22 cellular contexts compared by ENCODE assay signal in genomic region chr2:143356341-143356740, GRCh38.
"Had no signal": no experiment of that assay in that cellular context is flagged by ENCODE, and none has a peak within 500 bp of the region (broad histone marks: within the 10 kb centered on the region; RNA-seq: fewer than 3 reads in every experiment).

No MANE protein-coding gene starts in this region.

- H3K4me3 ChIP-seq: heart left ventricle, lung, psoas muscle, right lobe of liver, suprapubic skin, thyroid gland, upper lobe of left lung, uterus had no signal

- H3K27ac Mint-ChIP-seq: endodermal cell; nephron; stimulated activated effector memory CD8-positive, alpha-beta T cell treated with anti-CD3 and anti-CD28 coated beads, Interleukin-12 subunit alpha, Interleukin-12 subunit beta, amount 100 ng/mL, for 72 hours had no signal

- H3K27me3 Mint-ChIP-seq: naive B cell had no signal

- H3K9me3 ChIP-seq: heart left ventricle, neutrophil, psoas muscle, right lobe of liver, suprapubic skin, thyroid gland, upper lobe of left lung, uterus had no signal

- H3K4me3 Mint-ChIP-seq: endodermal cell; naive B cell; nephron; stimulated activated effector memory CD8-positive, alpha-beta T cell treated with anti-CD3 and anti-CD28 coated beads, Interleukin-12 subunit alpha, Interleukin-12 subunit beta, amount 100 ng/mL, for 72 hours had no signal

- H3K4me1 Mint-ChIP-seq: endodermal cell had no signal

- H3K27me3 ChIP-seq: heart left ventricle, neutrophil, right lobe of liver, suprapubic skin, thyroid gland, upper lobe of left lung, uterus had no signal

- H3K4me1 ChIP-seq: heart left ventricle, psoas muscle, right lobe of liver, suprapubic skin, thyroid gland, upper lobe of left lung, uterus had no signal

- H3K9me3 Mint-ChIP-seq: endodermal cell; naive B cell; nephron; stimulated activated effector memory CD8-positive, alpha-beta T cell treated with anti-CD3 and anti-CD28 coated beads, Interleukin-12 subunit alpha, Interleukin-12 subunit beta, amount 100 ng/mL, for 72 hours had no signal

- H3K36me3 ChIP-seq: heart left ventricle, neutrophil, right lobe of liver, suprapubic skin, thyroid gland, upper lobe of left lung, uterus had no signal

- H3K36me3 Mint-ChIP-seq: naive B cell; stimulated activated effector memory CD8-positive, alpha-beta T cell treated with anti-CD3 and anti-CD28 coated beads, Interleukin-12 subunit alpha, Interleukin-12 subunit beta, amount 100 ng/mL, for 72 hours had no signal

- DNase-seq: effector CD4-positive, alpha-beta T cell; endodermal cell; heart left ventricle; hippocampal formation; left colon; left ventricle myocardium superior; mesenchymal stem cell; naive B cell; psoas muscle; retina; right lobe of liver; stimulated activated CD4-positive, alpha-beta T cell treated with anti-CD3 and anti-CD28 coated beads, Interleukin-4, amount 100 ng/mL, for 1 hour; stimulated activated CD8-positive, alpha-beta memory T cell treated with anti-CD3 and anti-CD28 coated beads, Interleukin-4, amount 100 ng/mL, for 48 hours; stimulated activated naive CD8-positive, alpha-beta T cell treated with anti-CD3 and anti-CD28 coated beads, Interleukin-15, Interleukin-2, amounts not matched to agents 100 U/mL and 50 U/mL, for 24 hours; thyroid gland; upper lobe of left lung; uterus had no signal
